8 cellular contexts compared by ENCODE assay signal in genomic region chr1:184387871-184388670, GRCh38. TPM values are rescaled to one million over a fixed set of nuclear protein-coding genes. Genes with fewer than 3 reads are reported as not detected.
DNase-seq lines count a peak whose midpoint lies in the region; TF ChIP-seq lines count a peak whose summit lies in the region.

No MANE protein-coding gene starts in this region.

- H3K4me3 Mint-ChIP-seq in chondrocyte (ENCODE audit: unreplicated experiment) = peak overlapping the region; percentile 89

- H3K36me3 Mint-ChIP-seq in chondrocyte (ENCODE audit: low read depth) = no peaks in the 10 kb centered on the region

- no peaks in the 10 kb centered on the region for H3K27me3 Mint-ChIP-seq in chondrocyte (ENCODE audit: low read depth)

- DNase-seq in AG08395 (ENCODE audit: low spot score) = peak; percentile 79
- peak; percentile 39 for DNase-seq in GM20000 (ENCODE audit: low spot score)
- peak; percentile 52 for DNase-seq in RPMI8226
- no peak for DNase-seq in chondrocyte (ENCODE audit: low spot score)
- peak; percentile 71 for DNase-seq in kidney glomerular epithelial cell (lab: John Stamatoyannopoulos, UW)
- peak; percentile 13 for DNase-seq in stimulated activated CD8-positive, alpha-beta memory T cell treated with anti-CD3 and anti-CD28 coated beads, Interleukin-4, amount 100 ng/mL, for 24 hours (ENCODE audit: low read depth)
- DNase-seq in putamen (ENCODE audit: low spot score) = no peak
- DNase-seq in UCSD-AML1 (lab: John Stamatoyannopoulos, UW; ENCODE audit: unreplicated experiment) = no peak

- peaks cover 27% of the 10 kb centered on the region for H3K4me1 Mint-ChIP-seq in chondrocyte (ENCODE audit: low read depth)

- TF ChIP-seq CTCF in GM20000 (IDR thresholded peaks at IDR 0.05; ENCODE audit: extremely low read depth, missing control alignments) = no peak
- peak; percentile 56 for TF ChIP-seq CTCF in chondrocyte (IDR thresholded peaks at IDR 0.05)

- peak overlapping the region; percentile 89 for H3K27ac Mint-ChIP-seq in chondrocyte (ENCODE audit: unreplicated experiment)

- H3K9me3 Mint-ChIP-seq in chondrocyte (ENCODE audit: low read depth) = no peaks in the 10 kb centered on the region

RNA-seq across cellular contexts. Expression of gene C1orf21, which starts 1.2 kb away (rescaled TPM):
- total RNA-seq in chondrocyte = 5.7 to 15.6 TPM (median 15.5 TPM) in 3 replicates

Comparison
In these comparisons a context has a peak if more than half of its experiments do, and no peak if none do; other contexts are left out.
1. DNase-seq: peak in AG08395 (single experiment), GM20000 (single experiment), RPMI8226 (single experiment), kidney glomerular epithelial cell (single experiment) and stimulated activated CD8-positive, alpha-beta memory T cell treated with anti-CD3 and anti-CD28 coated beads, Interleukin-4, amount 100 ng/mL, for 24 hours (single experiment); none in chondrocyte (single experiment), putamen (single experiment) and UCSD-AML1 (single experiment).